In genomic region chr22:38868286-38868721, GRCh38 we compare ENCODE assay signal across 16 cellular contexts. TPM values are rescaled to one million over a fixed set of nuclear protein-coding genes. Genes with fewer than 3 reads are reported as not detected.
DNase-seq lines count a peak whose midpoint lies in the region; ATAC-seq and TF ChIP-seq lines count a peak whose summit lies in the region.
"Had no signal": no experiment of that assay in that cellular context is flagged by ENCODE, and none has a peak within 500 bp of the region (broad histone marks: within the 10 kb centered on the region; RNA-seq: fewer than 3 reads in every experiment).

No MANE protein-coding gene starts in this region.

- H2BK12ac ChIP-seq in mesenchymal stem cell (ENCODE audit: low read length in 2 of 2) = peak overlapping the region in 1 of 2 experiments; percentile 32

- ATAC-seq in GM19455 (IDR thresholded peaks at IDR 0.05; ENCODE audit: unreplicated experiment) (no peak), HG03108 (IDR thresholded peaks at IDR 0.05; ENCODE audit: unreplicated experiment) (no peak)
- ATAC-seq: gastrocnemius medialis had no signal

- peak overlapping the region; percentile 30 for H4K8ac ChIP-seq in mesenchymal stem cell (ENCODE audit: low read length)

- no peak overlapping the region for H3K4me3 Mint-ChIP-seq in CD14-positive monocyte
- H3K4me3 Mint-ChIP-seq in activated T-helper 1 cell treated with anti-CD3 and anti-CD28 coated beads, Interleukin-12 subunit alpha, Interleukin-12 subunit beta, Interleukin-2, Interleukin-4 antibody, amounts not matched to agents 30 ng/mL and 10 ng/mL and 1 ng/mL, durations not matched to agents 14 hours and 24 hours and 36 hours = peak overlapping the region; percentile 30
- H3K4me3 Mint-ChIP-seq: B cell had no signal

- H2BK15ac ChIP-seq in mesenchymal stem cell (ENCODE audit: low read depth, poor library complexity, severe bottlenecking) = no peak overlapping the region

- H3K9ac ChIP-seq in mesenchymal stem cell (ENCODE audit: low read length) = no peak overlapping the region
- H3K9ac ChIP-seq: GM23248, neural progenitor cell, SK-N-SH had no signal

- H3K23ac ChIP-seq in mesenchymal stem cell (ENCODE audit: low read length in 2 of 2) = no peak overlapping the region

- H3K4me2 ChIP-seq in mesenchymal stem cell (ENCODE audit: low read length, poor library complexity, severe bottlenecking) = no peak overlapping the region
- H3K4me2 ChIP-seq: neural progenitor cell, SK-N-SH had no signal

- H3K9me3 Mint-ChIP-seq in CD14-positive monocyte = no peaks in the 10 kb centered on the region
- no peaks in the 10 kb centered on the region for H3K9me3 Mint-ChIP-seq in activated T-helper 1 cell treated with anti-CD3 and anti-CD28 coated beads, Interleukin-12 subunit alpha, Interleukin-12 subunit beta, Interleukin-2, Interleukin-4 antibody, amounts not matched to agents 30 ng/mL and 10 ng/mL and 1 ng/mL, durations not matched to agents 14 hours and 24 hours and 36 hours
- H3K9me3 Mint-ChIP-seq: neural progenitor cell had no signal

- H3K36me3 Mint-ChIP-seq in CD14-positive monocyte = peaks cover 33 to 47% of the 10 kb centered on the region in 2 donors
- peaks cover 24% of the 10 kb centered on the region for H3K36me3 Mint-ChIP-seq in activated T-helper 1 cell treated with anti-CD3 and anti-CD28 coated beads, Interleukin-12 subunit alpha, Interleukin-12 subunit beta, Interleukin-2, Interleukin-4 antibody, amounts not matched to agents 30 ng/mL and 10 ng/mL and 1 ng/mL, durations not matched to agents 14 hours and 24 hours and 36 hours (ENCODE audit: low read depth)

- H4K91ac ChIP-seq in mesenchymal stem cell (ENCODE audit: low read length) = no peak overlapping the region

- peak overlapping the region; percentile 57 for H3K27ac ChIP-seq in A673 (ENCODE audit: low read depth, low read length, poor library complexity, severe bottlenecking)
- no peak overlapping the region for H3K27ac ChIP-seq in mesenchymal stem cell (ENCODE audit: low read length, poor library complexity, severe bottlenecking)
- H3K27ac ChIP-seq: gastrocnemius medialis, GM23248, neural progenitor cell, thoracic aorta had no signal

- H2BK5ac ChIP-seq in mesenchymal stem cell (ENCODE audit: low read depth, low read length, poor library complexity, severe bottlenecking) = no peak overlapping the region

- H3K4me1 Mint-ChIP-seq in CD14-positive monocyte = peaks cover 29% of the 10 kb centered on the region
- H3K4me1 Mint-ChIP-seq in activated T-helper 1 cell treated with anti-CD3 and anti-CD28 coated beads, Interleukin-12 subunit alpha, Interleukin-12 subunit beta, Interleukin-2, Interleukin-4 antibody, amounts not matched to agents 30 ng/mL and 10 ng/mL and 1 ng/mL, durations not matched to agents 14 hours and 24 hours and 36 hours (ENCODE audit: low read depth) = peaks cover 33% of the 10 kb centered on the region

- H3K79me1 ChIP-seq in mesenchymal stem cell (replicated peaks; ENCODE audit: low read length, poor library complexity, severe bottlenecking) = peaks cover 54% of the 10 kb centered on the region

- DNase-seq in A673 (ENCODE audit: low spot score) = no peak
- no peak for DNase-seq in CD14-positive monocyte (ENCODE audit: low spot score)
- DNase-seq in activated T-helper 1 cell treated with anti-CD3 and anti-CD28 coated beads, Interleukin-12 subunit alpha, Interleukin-12 subunit beta, Interleukin-2, Interleukin-4 antibody, amounts not matched to agents 30 ng/mL and 10 ng/mL and 1 ng/mL, durations not matched to agents 14 hours and 24 hours and 36 hours (ENCODE audit: low spot score) = no peak
- no peak for DNase-seq in mesenchymal stem cell
- DNase-seq in effector CD4-positive, alpha-beta T cell = no peak
- no peak for DNase-seq in GF-D8 (lab: John Stamatoyannopoulos, UW)
- DNase-seq: DMS79, NCI-H524 treated with DMSO at 0.1 percent for 48 hours had no signal

- TF ChIP-seq CTCF in A673 (conservative IDR thresholded peaks at IDR 0.05; ENCODE audit: low read depth, low read length) (no peak), CD14-positive monocyte (IDR thresholded peaks at IDR 0.05) (no peak)

- 96% methylated on average over 7 of the region's 8 CpGs for WGBS in mesenchymal stem cell

- CTCF ChIA-PET in A673 (lab: Charles Lee) = interaction anchor here (0.6 to 3.6 kb wide), 3 partner anchors 13 to 816 kb away, joined by 3 to 24 read pairs (median 3); no protein-coding TSS in a partner anchor

- H2AK5ac ChIP-seq in mesenchymal stem cell (ENCODE audit: low read length, severe bottlenecking) = no peak overlapping the region

- H3K14ac ChIP-seq in mesenchymal stem cell (ENCODE audit: low read length in 2 of 2) = no peak overlapping the region

- no peak overlapping the region for H3K18ac ChIP-seq in mesenchymal stem cell (ENCODE audit: low read depth in 1 of 2, low read length in 2 of 2)

- H2AFZ ChIP-seq in mesenchymal stem cell (ENCODE audit: low read depth, low read length) = peak overlapping the region; percentile 15
- H2AFZ ChIP-seq: GM23248, neural progenitor cell had no signal

- peak overlapping the region in 5 of 7 donors; percentile 6 to 55 (median 35) for H3K27ac Mint-ChIP-seq in CD14-positive monocyte
- peak overlapping the region; percentile 67 for H3K27ac Mint-ChIP-seq in activated T-helper 1 cell treated with anti-CD3 and anti-CD28 coated beads, Interleukin-12 subunit alpha, Interleukin-12 subunit beta, Interleukin-2, Interleukin-4 antibody, amounts not matched to agents 30 ng/mL and 10 ng/mL and 1 ng/mL, durations not matched to agents 14 hours and 24 hours and 36 hours
- H3K27ac Mint-ChIP-seq: B cell, neural progenitor cell had no signal

- intact Hi-C loops in A673 (cut with micrococcal nuclease; ENCODE audit: unreplicated experiment) (no loop called here), CD14-positive monocyte (cut with micrococcal nuclease) (no loop called here)
- intact Hi-C loops in activated T-helper 1 cell treated with anti-CD3 and anti-CD28 coated beads, Interleukin-12 subunit alpha, Interleukin-12 subunit beta, Interleukin-2, Interleukin-4 antibody, amounts not matched to agents 30 ng/mL and 10 ng/mL and 1 ng/mL, durations not matched to agents 14 hours and 24 hours and 36 hours (cut with micrococcal nuclease) = no loop called here

- no peaks in the 10 kb centered on the region for H3K27me3 ChIP-seq in A673 (replicated peaks; ENCODE audit: insufficient read depth, low read depth, low read length, poor library complexity)
- H3K27me3 ChIP-seq in mesenchymal stem cell (ENCODE audit: control insufficient read depth in 1 of 2, insufficient read depth in 1 of 2, low read length in 2 of 2) = no peaks in the 10 kb centered on the region
- H3K27me3 ChIP-seq: gastrocnemius medialis, neural progenitor cell had no signal

- no peak overlapping the region for H3K4me3 ChIP-seq in A673 (ENCODE audit: low read depth, low read length, poor library complexity, severe bottlenecking)
- no peak overlapping the region for H3K4me3 ChIP-seq in mesenchymal stem cell (ENCODE audit: insufficient read depth in 1 of 2, low read depth in 1 of 2, low read length in 2 of 2)
- H3K4me3 ChIP-seq: gastrocnemius medialis, GM23248, neural progenitor cell, thoracic aorta had no signal

- H3K4me1 ChIP-seq in A673 (ENCODE audit: insufficient read depth, low read length, poor library complexity, severe bottlenecking) (peaks cover 75% of the 10 kb centered on the region), mesenchymal stem cell (ENCODE audit: control insufficient read depth, insufficient read depth, low read depth, low read length) (peaks cover 21% of the 10 kb centered on the region)

- H3K27me3 Mint-ChIP-seq in CD14-positive monocyte (ENCODE audit: low read depth in 3 of 3) = peaks cover under 1 to 5% (median 3%) of the 10 kb centered on the region in 3 donors
- no peaks in the 10 kb centered on the region for H3K27me3 Mint-ChIP-seq in activated T-helper 1 cell treated with anti-CD3 and anti-CD28 coated beads, Interleukin-12 subunit alpha, Interleukin-12 subunit beta, Interleukin-2, Interleukin-4 antibody, amounts not matched to agents 30 ng/mL and 10 ng/mL and 1 ng/mL, durations not matched to agents 14 hours and 24 hours and 36 hours (ENCODE audit: insufficient read depth)

- no peak overlapping the region for H3K4ac ChIP-seq in mesenchymal stem cell (ENCODE audit: low read depth in 1 of 2, low read length in 2 of 2)

- H2BK120ac ChIP-seq in mesenchymal stem cell (ENCODE audit: low read depth, low read length) = no peak overlapping the region

- POLR2A ChIA-PET in A673 (lab: Charles Lee; ENCODE audit: low non-redundant PET) = no interaction called here

- BruUV-seq in A673 (replicated peaks; lab: Mats Ljungman, UMichigan) = no TSS peak

- no peaks in the 10 kb centered on the region for H3K9me3 ChIP-seq in A673 (ENCODE audit: low read depth, low read length, poor library complexity, severe bottlenecking)
- H3K9me3 ChIP-seq in mesenchymal stem cell (ENCODE audit: control insufficient read depth, low read length) = no peaks in the 10 kb centered on the region
- H3K9me3 ChIP-seq: gastrocnemius medialis, SK-N-SH, thoracic aorta had no signal

- H3K36me3 ChIP-seq in A673 (ENCODE audit: insufficient read depth, low read length, poor library complexity, severe bottlenecking) = peaks cover 52% of the 10 kb centered on the region
- H3K36me3 ChIP-seq in mesenchymal stem cell (ENCODE audit: control insufficient read depth in 1 of 2, insufficient read depth in 2 of 2, low read depth in 1 of 2, low read length in 2 of 2) = peaks cover 44 to 58% of the 10 kb centered on the region in 2 experiments
- H3K36me3 ChIP-seq: neural progenitor cell had no signal

RNA-seq across cellular contexts. Expression of gene CBX6, which starts 3.7 kb away (rescaled TPM):
- total RNA-seq in A673 (2021) = 111 and 119 TPM in 2 replicates
- polyA plus RNA-seq in CD14-positive monocyte = 1 to 10 TPM; 2.1 to 5.0 TPM
- 171 and 178 TPM in 2 replicates for total RNA-seq in activated T-helper 1 cell treated with anti-CD3 and anti-CD28 coated beads, Interleukin-12 subunit alpha, Interleukin-12 subunit beta, Interleukin-2, Interleukin-4 antibody, amounts not matched to agents 30 ng/mL and 10 ng/mL and 1 ng/mL, durations not matched to agents 14 hours and 24 hours and 36 hours
- polyA plus RNA-seq in mesenchymal stem cell (2013, experiment 1 of 2) = 39.2 TPM
- polyA plus RNA-seq in mesenchymal stem cell (2013, experiment 2 of 2) = 38.5 TPM

RNA-seq across cellular contexts. Expression of gene NPTXR, which starts 24.5 kb away (rescaled TPM):
- 116 and 129 TPM in 2 replicates for total RNA-seq in A673 (2021)
- not detected for polyA plus RNA-seq in CD14-positive monocyte
- 1.2 and 1.3 TPM in 2 replicates for total RNA-seq in activated T-helper 1 cell treated with anti-CD3 and anti-CD28 coated beads, Interleukin-12 subunit alpha, Interleukin-12 subunit beta, Interleukin-2, Interleukin-4 antibody, amounts not matched to agents 30 ng/mL and 10 ng/mL and 1 ng/mL, durations not matched to agents 14 hours and 24 hours and 36 hours
- 1.9 TPM for polyA plus RNA-seq in mesenchymal stem cell (2013, experiment 1 of 2)
- 1.9 TPM for polyA plus RNA-seq in mesenchymal stem cell (2013, experiment 2 of 2)

Comparison
In these comparisons a context has a peak if more than half of its experiments do, and no peak if none do; other contexts are left out.
1. RNA of gene NPTXR, which starts 24.5 kb away (total RNA-seq): 116 to 129 TPM in A673; 1.2 to 1.3 TPM in activated T-helper 1 cell treated with anti-CD3 and anti-CD28 coated beads, Interleukin-12 subunit alpha, Interleukin-12 subunit beta, Interleukin-2, Interleukin-4 antibody, amounts not matched to agents 30 ng/mL and 10 ng/mL and 1 ng/mL, durations not matched to agents 14 hours and 24 hours and 36 hours; every median in the first group is over 10 times any median in the second.